ENCODE assay signal across 26 cellular contexts in the genomic region with DNA sequence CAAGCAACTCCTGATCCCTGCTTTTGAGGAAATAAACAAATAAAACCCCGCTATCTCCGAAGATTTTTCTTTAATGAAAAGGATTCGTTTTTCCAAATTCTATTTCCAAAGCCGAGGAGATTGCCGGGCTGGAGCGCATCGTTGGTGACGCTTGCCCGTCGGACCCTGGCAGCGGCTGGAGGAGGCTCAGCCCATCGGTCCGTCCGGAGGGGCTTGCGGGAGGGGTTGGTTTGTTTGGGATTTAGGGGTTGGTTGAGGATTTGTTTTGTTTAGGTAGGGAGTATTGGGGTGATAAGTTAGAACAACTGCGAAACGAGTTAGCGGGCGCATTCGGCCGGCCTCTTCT. TPM values are rescaled to one million over a fixed set of nuclear protein-coding genes. Genes with fewer than 3 reads are reported as not detected.
DNase-seq lines count a peak whose midpoint lies in the region; ATAC-seq and TF ChIP-seq lines count a peak whose summit lies in the region.
"Had no signal": no experiment of that assay in that cellular context is flagged by ENCODE, and none has a peak within 500 bp of the region (broad histone marks: within the 10 kb centered on the region; RNA-seq: fewer than 3 reads in every experiment).

No MANE protein-coding gene starts in this region.

- no peak for ATAC-seq in GM21786 (IDR thresholded peaks at IDR 0.05; ENCODE audit: unreplicated experiment)
- ATAC-seq: HCT116; HepG2; left lobe of liver; naive thymus-derived CD8-positive, alpha-beta T cell had no signal

- peak overlapping the region; percentile 71 for H3K9ac ChIP-seq in HUES6 (ENCODE audit: low read length)
- H3K9ac ChIP-seq: BLaER1, SK-N-SH had no signal

- no peak overlapping the region for H2AFZ ChIP-seq in osteoblast (ENCODE audit: low read length)

- H3K4me1 ChIP-seq in HUES6 (ENCODE audit: control insufficient read depth, insufficient read depth, low read length) = peaks cover 55% of the 10 kb centered on the region
- H3K4me1 ChIP-seq in ectodermal cell (ENCODE audit: control insufficient read depth, insufficient read depth, low read length) = peaks cover 53% of the 10 kb centered on the region
- H3K4me1 ChIP-seq in osteoblast (ENCODE audit: insufficient read depth, low read length) = peaks cover 4% of the 10 kb centered on the region

- H3K27me3 ChIP-seq in HUES6 (ENCODE audit: control insufficient read depth, insufficient read depth, low read length) (peaks cover 99% of the 10 kb centered on the region), ectodermal cell (ENCODE audit: control insufficient read depth, insufficient read depth, low read length, poor library complexity, severe bottlenecking) (peaks cover 69% of the 10 kb centered on the region), layer of hippocampus (ENCODE audit: control insufficient read depth, insufficient read depth, low read length) (no peaks in the 10 kb centered on the region), osteoblast (ENCODE audit: insufficient read depth, low read length) (peaks cover 12% of the 10 kb centered on the region)

- H3K27ac ChIP-seq in HUES6 (ENCODE audit: low read depth, low read length) = no peak overlapping the region
- no peak overlapping the region for H3K27ac ChIP-seq in ectodermal cell (ENCODE audit: insufficient read depth, low read depth, low read length, poor library complexity, severe bottlenecking)
- peak overlapping the region; percentile 99 for H3K27ac ChIP-seq in layer of hippocampus (ENCODE audit: low read depth, low read length)
- H3K27ac ChIP-seq in osteoblast (ENCODE audit: low read depth, low read length) = no peak overlapping the region
- H3K27ac ChIP-seq: BLaER1, spleen had no signal

- H3K4me2 ChIP-seq in osteoblast (ENCODE audit: insufficient read depth, low read length) = no peak overlapping the region
- H3K4me2 ChIP-seq: BLaER1, SK-N-SH had no signal

- H3K9me3 ChIP-seq in HUES6 (ENCODE audit: control insufficient read depth, insufficient read depth, low read depth, low read length) = no peaks in the 10 kb centered on the region
- no peaks in the 10 kb centered on the region for H3K9me3 ChIP-seq in ectodermal cell (ENCODE audit: control insufficient read depth, low read length)
- no peaks in the 10 kb centered on the region for H3K9me3 ChIP-seq in osteoblast (ENCODE audit: low read depth, low read length)
- H3K9me3 ChIP-seq: BLaER1, SK-N-SH, spleen had no signal

- no peak for TF ChIP-seq CTCF in osteoblast (IDR thresholded peaks at IDR 0.05; ENCODE audit: extremely low read depth, low read depth, low read length)

- H4K20me1 ChIP-seq in osteoblast (ENCODE audit: insufficient read depth, low read length) = no peaks in the 10 kb centered on the region

- H3K4me3 ChIP-seq in HUES6 (ENCODE audit: low read depth, low read length) = peak overlapping the region; percentile 58
- H3K4me3 ChIP-seq in ectodermal cell (ENCODE audit: insufficient read depth, low read depth, low read length) = peak overlapping the region; percentile 65
- no peak overlapping the region for H3K4me3 ChIP-seq in osteoblast (ENCODE audit: insufficient read depth, low read length)
- H3K4me3 ChIP-seq: BLaER1, spleen had no signal

- 4% methylated on average over 21 of the region's 21 CpGs for WGBS in ectodermal cell, 2 experiments

- DNase-seq in osteoblast (ENCODE audit: insufficient read length, low spot score, missing footprints) (peak; percentile 18), NCI-H345 (lab: John Stamatoyannopoulos, UW) (no peak), NCI-H345 treated with DMSO at 0.1 percent for 48 hours (lab: John Stamatoyannopoulos, UW; ENCODE audit: unreplicated experiment) (no peak)
- no peak for DNase-seq in activated CD4-positive, alpha-beta T cell treated with anti-CD3 and anti-CD28 coated beads, Interleukin-2, amount 50 U/mL, for 48 hours
- DNase-seq: activated CD4-positive, alpha-beta T cell treated with anti-CD3 and anti-CD28 coated beads for 4 hours; activated gamma-delta T cell treated with Interleukin-2 at 50 U/mL for 16 hours; activated T-cell treated with anti-CD3 and anti-CD28 coated beads, Interleukin-2, amount 50 U/mL, for 1 hour; DMS79; GF-D8; immature natural killer cell; Karpas-422; naive thymus-derived CD8-positive, alpha-beta T cell; NCI-H1436; NCI-H2107; OCI-M1; SK-N-SH; spleen; T-helper 2 cell had no signal

- H3K79me2 ChIP-seq in osteoblast (ENCODE audit: insufficient read depth, low read length) = no peaks in the 10 kb centered on the region

- H3K36me3 ChIP-seq in HUES6 (ENCODE audit: control insufficient read depth, insufficient read depth, low read length) = peaks cover 21% of the 10 kb centered on the region
- peaks cover 5% of the 10 kb centered on the region for H3K36me3 ChIP-seq in ectodermal cell (ENCODE audit: control insufficient read depth, insufficient read depth, low read length)
- H3K36me3 ChIP-seq in osteoblast (ENCODE audit: insufficient read depth, low read length) = peaks cover 21% of the 10 kb centered on the region

RNA-seq across cellular contexts. Expression of a gene that starts 20.8 kb away (rescaled TPM):
- polyA plus RNA-seq in ectodermal cell (2013, experiment 1 of 4) = 69.7 TPM
- 61.6 TPM for polyA plus RNA-seq in ectodermal cell (2013, experiment 2 of 4)
- polyA plus RNA-seq in ectodermal cell (2013, experiment 3 of 4) = 43.7 TPM
- polyA plus RNA-seq in ectodermal cell (2013, experiment 4 of 4) = 47.7 TPM
- 29.2 and 35.1 TPM in 2 replicates for total RNA-seq in osteoblast

RNA-seq across cellular contexts. Expression of a gene that starts 28.7 kb away (rescaled TPM):
- polyA plus RNA-seq in ectodermal cell (2013, experiment 1 of 4) = 20.3 TPM
- polyA plus RNA-seq in ectodermal cell (2013, experiment 2 of 4) = 12.5 TPM
- polyA plus RNA-seq in ectodermal cell (2013, experiment 3 of 4) = 19.1 TPM
- 19.2 TPM for polyA plus RNA-seq in ectodermal cell (2013, experiment 4 of 4)
- total RNA-seq in osteoblast = 186 and 195 TPM in 2 replicates

RNA-seq across cellular contexts. Expression of a gene that starts 51.6 kb away (rescaled TPM):
- 25.2 TPM for polyA plus RNA-seq in ectodermal cell (2013, experiment 1 of 4)
- 26.7 TPM for polyA plus RNA-seq in ectodermal cell (2013, experiment 2 of 4)
- 20.4 TPM for polyA plus RNA-seq in ectodermal cell (2013, experiment 3 of 4)
- polyA plus RNA-seq in ectodermal cell (2013, experiment 4 of 4) = 22.0 TPM
- total RNA-seq in osteoblast = 21.4 and 23.0 TPM in 2 replicates
